ENCODE assay signal across 15 cellular contexts in genomic region chr3:82031576-82031975, GRCh38.
DNase-seq lines count a peak whose midpoint lies in the region; ATAC-seq lines count a peak whose summit lies in the region.
"Had no signal": no experiment of that assay in that cellular context is flagged by ENCODE, and none has a peak within 500 bp of the region (broad histone marks: within the 10 kb centered on the region; RNA-seq: fewer than 3 reads in every experiment).

No MANE protein-coding gene starts in this region.

- H3K9me3 ChIP-seq in SJCRH30 (replicated peaks): no peaks in the 10 kb centered on the region
- H3K9me3 ChIP-seq in HAP-1: no peaks in the 10 kb centered on the region
- H3K9me3 ChIP-seq: A549, BE2C had no signal

- intact Hi-C loops in sciatic nerve (cut with DNase I) (no loop called here), left colon (cut with DNase I, micrococcal nuclease) (no loop called here)

- in situ Hi-C loops in HAP-1 (cut with MboI; ENCODE audit: low sequenced_read_pairs): no loop called here

- H3K27ac ChIP-seq in SJCRH30: peak overlapping the region; percentile 84
- H3K27ac ChIP-seq: A549, C4-2B, GM23248, HL-60 had no signal

- H3K27me3 ChIP-seq in SJCRH30 (no peaks in the 10 kb centered on the region), HAP-1 (ENCODE audit: low read depth) (no peaks in the 10 kb centered on the region)
- H3K27me3 ChIP-seq: BE2C had no signal

- H3K4me3 ChIP-seq in SJCRH30 (no peak overlapping the region), HAP-1 (no peak overlapping the region)
- H3K4me3 ChIP-seq: A549 had no signal

- DNase-seq in SJCRH30 (no peak), fibroblast of gingiva (ENCODE audit: low read depth) (peak; percentile 18), sciatic nerve (ENCODE audit: low spot score) (no peak), NCI-H2171 treated with DMSO at 0.1 percent for 48 hours (lab: John Stamatoyannopoulos, UW) (no peak), HAP-1 (ENCODE audit: low spot score in 2 of 2) (no peak), left colon (no peak)
- DNase-seq: BE2C; CD4-positive, alpha-beta memory T cell; DMS79; H7 had no signal

- H3K36me3 ChIP-seq in SJCRH30 (no peaks in the 10 kb centered on the region), HAP-1 (replicated peaks) (no peaks in the 10 kb centered on the region)
- H3K36me3 ChIP-seq: BE2C had no signal

- peak; percentile 35 for ATAC-seq in sciatic nerve
- no peak for ATAC-seq in HG02588 (IDR thresholded peaks at IDR 0.05; ENCODE audit: unreplicated experiment)
- no peak for ATAC-seq in left colon
- ATAC-seq: A549 had no signal

- peaks cover 15% of the 10 kb centered on the region for H3K4me1 ChIP-seq in SJCRH30
- no peaks in the 10 kb centered on the region for H3K4me1 ChIP-seq in HAP-1
- H3K4me1 ChIP-seq: A549, BE2C had no signal
